ENCODE assay signal across 1 cellular context in the genomic region with DNA sequence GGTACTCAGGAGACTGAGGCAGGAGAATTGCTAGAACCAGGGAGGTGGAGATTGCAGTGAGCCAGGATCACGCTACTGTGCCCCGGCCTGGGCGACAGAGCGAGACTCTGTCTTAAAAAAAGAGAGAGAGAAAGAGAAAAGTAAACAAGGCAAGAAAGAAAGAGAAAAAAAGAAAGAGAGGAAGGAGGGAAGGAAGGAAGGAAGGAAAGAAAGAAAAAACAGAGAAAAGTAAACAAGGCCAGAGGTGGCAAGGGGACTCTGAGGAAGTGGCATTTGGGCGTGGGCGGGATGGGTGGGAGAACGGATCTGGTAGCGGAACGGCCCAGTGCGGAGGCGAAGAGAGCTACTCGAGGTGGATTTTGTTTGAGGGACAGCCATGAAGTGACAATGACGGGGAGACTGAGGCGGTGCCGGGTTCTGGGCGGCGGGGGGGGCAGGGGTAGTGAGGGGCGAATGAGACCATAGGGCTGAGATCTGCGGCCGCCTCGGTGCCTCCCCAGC.
TF ChIP-seq lines count a peak whose summit lies in the region.

No MANE protein-coding gene starts in this region.

TF ChIP-seq in K562, 482 proteins besides CTCF, POLR2A, EP300 and RAD21 (continued from another document and continues in another):
- TF ChIP-seq ZFP36 (IDR thresholded peaks at IDR 0.05; ENCODE audit: low read depth, low read length, partially characterized antibody) (no peak), SIRT6 (IDR thresholded peaks at IDR 0.05; ENCODE audit: low read depth, low read length) (no peak), SP1 (CRISPR knock-in tag; IDR thresholded peaks at IDR 0.05) (no peak), ETV1 (tag; conservative IDR thresholded peaks at IDR 0.05; ENCODE audit: low read depth) (no peak), MAFG (tag; conservative IDR thresholded peaks at IDR 0.05) (no peak), ZNF347 (CRISPR knock-in tag; IDR thresholded peaks at IDR 0.05; ENCODE audit: low read depth) (no peak), RB1 (IDR thresholded peaks at IDR 0.05; ENCODE audit: low read depth) (no peak), ZNF395 (CRISPR knock-in tag; IDR thresholded peaks at IDR 0.05) (peak; percentile 70; the same call in 1 of the 2 replicates), CHD4 (IDR thresholded peaks at IDR 0.05; ENCODE audit: insufficient read depth, insufficient replicate concordance, low read depth, low read length, poor library complexity, severe bottlenecking) (no peak), CGGBP1 (CRISPR knock-in tag; IDR thresholded peaks at IDR 0.05) (no peak), E2F1 (CRISPR knock-in tag; IDR thresholded peaks at IDR 0.05) (no peak), E2F6 (IDR thresholded peaks at IDR 0.05; ENCODE audit: borderline replicate concordance in 1 of 2, extremely low read depth in 1 of 2, insufficient read depth in 1 of 2, insufficient read length in 1 of 2, low read depth in 1 of 2, low read length in 1 of 2, poor library complexity in 1 of 2, severe bottlenecking in 1 of 2) (no peak), NCOR1 (IDR thresholded peaks at IDR 0.05) (no peak), MED1 (CRISPR knock-in tag; IDR thresholded peaks at IDR 0.05; ENCODE audit: borderline replicate concordance) (no peak), ZNF316 (IDR thresholded peaks at IDR 0.05) (peak; percentile 9; the same call in 1 of the 2 replicates), COPS2 (conservative IDR thresholded peaks at IDR 0.05) (no peak), ZNF76 (CRISPR knock-in tag; IDR thresholded peaks at IDR 0.05; ENCODE audit: borderline replicate concordance) (no peak), NR2C1 (IDR thresholded peaks at IDR 0.05) (no peak), NR2C1 (tag; IDR thresholded peaks at IDR 0.05) (no peak), ZNF184 (CRISPR knock-in tag; IDR thresholded peaks at IDR 0.05) (no peak), NR2C2 (CRISPR knock-in tag; IDR thresholded peaks at IDR 0.05) (no peak), NR2C2 (tag; IDR thresholded peaks at IDR 0.05) (no peak), DNMT1 (IDR thresholded peaks at IDR 0.05) (0 out of 2 replicates have a peak, but pooled peaks have one; percentile 64), TRIM25 (IDR thresholded peaks at IDR 0.05; ENCODE audit: borderline replicate concordance) (peak; percentile 54; the same call in 1 of the 2 replicates), ZNF253 (CRISPR knock-in tag; conservative IDR thresholded peaks at IDR 0.05) (no peak), ARID1B (IDR thresholded peaks at IDR 0.05) (no peak), SREBF2 (CRISPR knock-in tag; IDR thresholded peaks at IDR 0.05) (no peak), NFRKB (IDR thresholded peaks at IDR 0.05; ENCODE audit: low read depth) (peak; percentile 67; the same call in 1 of the 2 replicates)
- TF ChIP-seq, protein P1, sequence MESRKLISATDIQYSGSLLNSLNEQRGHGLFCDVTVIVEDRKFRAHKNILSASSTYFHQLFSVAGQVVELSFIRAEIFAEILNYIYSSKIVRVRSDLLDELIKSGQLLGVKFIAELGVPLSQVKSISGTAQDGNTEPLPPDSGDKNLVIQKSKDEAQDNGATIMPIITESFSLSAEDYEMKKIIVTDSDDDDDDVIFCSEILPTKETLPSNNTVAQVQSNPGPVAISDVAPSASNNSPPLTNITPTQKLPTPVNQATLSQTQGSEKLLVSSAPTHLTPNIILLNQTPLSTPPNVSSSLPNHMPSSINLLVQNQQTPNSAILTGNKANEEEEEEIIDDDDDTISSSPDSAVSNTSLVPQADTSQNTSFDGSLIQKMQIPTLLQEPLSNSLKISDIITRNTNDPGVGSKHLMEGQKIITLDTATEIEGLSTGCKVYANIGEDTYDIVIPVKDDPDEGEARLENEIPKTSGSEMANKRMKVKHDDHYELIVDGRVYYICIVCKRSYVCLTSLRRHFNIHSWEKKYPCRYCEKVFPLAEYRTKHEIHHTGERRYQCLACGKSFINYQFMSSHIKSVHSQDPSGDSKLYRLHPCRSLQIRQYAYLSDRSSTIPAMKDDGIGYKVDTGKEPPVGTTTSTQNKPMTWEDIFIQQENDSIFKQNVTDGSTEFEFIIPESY (CRISPR knock-in tag; IDR thresholded peaks at IDR 0.05) = no peak
- TF ChIP-seq, protein P2, sequence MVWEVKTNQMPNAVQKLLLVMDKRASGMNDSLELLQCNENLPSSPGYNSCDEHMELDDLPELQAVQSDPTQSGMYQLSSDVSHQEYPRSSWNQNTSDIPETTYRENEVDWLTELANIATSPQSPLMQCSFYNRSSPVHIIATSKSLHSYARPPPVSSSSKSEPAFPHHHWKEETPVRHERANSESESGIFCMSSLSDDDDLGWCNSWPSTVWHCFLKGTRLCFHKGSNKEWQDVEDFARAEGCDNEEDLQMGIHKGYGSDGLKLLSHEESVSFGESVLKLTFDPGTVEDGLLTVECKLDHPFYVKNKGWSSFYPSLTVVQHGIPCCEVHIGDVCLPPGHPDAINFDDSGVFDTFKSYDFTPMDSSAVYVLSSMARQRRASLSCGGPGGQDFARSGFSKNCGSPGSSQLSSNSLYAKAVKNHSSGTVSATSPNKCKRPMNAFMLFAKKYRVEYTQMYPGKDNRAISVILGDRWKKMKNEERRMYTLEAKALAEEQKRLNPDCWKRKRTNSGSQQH (CRISPR knock-in tag; IDR thresholded peaks at IDR 0.05) = 0 out of 2 replicates have a peak, but pooled peaks have one; percentile 50
- TF ChIP-seq, protein P3, sequence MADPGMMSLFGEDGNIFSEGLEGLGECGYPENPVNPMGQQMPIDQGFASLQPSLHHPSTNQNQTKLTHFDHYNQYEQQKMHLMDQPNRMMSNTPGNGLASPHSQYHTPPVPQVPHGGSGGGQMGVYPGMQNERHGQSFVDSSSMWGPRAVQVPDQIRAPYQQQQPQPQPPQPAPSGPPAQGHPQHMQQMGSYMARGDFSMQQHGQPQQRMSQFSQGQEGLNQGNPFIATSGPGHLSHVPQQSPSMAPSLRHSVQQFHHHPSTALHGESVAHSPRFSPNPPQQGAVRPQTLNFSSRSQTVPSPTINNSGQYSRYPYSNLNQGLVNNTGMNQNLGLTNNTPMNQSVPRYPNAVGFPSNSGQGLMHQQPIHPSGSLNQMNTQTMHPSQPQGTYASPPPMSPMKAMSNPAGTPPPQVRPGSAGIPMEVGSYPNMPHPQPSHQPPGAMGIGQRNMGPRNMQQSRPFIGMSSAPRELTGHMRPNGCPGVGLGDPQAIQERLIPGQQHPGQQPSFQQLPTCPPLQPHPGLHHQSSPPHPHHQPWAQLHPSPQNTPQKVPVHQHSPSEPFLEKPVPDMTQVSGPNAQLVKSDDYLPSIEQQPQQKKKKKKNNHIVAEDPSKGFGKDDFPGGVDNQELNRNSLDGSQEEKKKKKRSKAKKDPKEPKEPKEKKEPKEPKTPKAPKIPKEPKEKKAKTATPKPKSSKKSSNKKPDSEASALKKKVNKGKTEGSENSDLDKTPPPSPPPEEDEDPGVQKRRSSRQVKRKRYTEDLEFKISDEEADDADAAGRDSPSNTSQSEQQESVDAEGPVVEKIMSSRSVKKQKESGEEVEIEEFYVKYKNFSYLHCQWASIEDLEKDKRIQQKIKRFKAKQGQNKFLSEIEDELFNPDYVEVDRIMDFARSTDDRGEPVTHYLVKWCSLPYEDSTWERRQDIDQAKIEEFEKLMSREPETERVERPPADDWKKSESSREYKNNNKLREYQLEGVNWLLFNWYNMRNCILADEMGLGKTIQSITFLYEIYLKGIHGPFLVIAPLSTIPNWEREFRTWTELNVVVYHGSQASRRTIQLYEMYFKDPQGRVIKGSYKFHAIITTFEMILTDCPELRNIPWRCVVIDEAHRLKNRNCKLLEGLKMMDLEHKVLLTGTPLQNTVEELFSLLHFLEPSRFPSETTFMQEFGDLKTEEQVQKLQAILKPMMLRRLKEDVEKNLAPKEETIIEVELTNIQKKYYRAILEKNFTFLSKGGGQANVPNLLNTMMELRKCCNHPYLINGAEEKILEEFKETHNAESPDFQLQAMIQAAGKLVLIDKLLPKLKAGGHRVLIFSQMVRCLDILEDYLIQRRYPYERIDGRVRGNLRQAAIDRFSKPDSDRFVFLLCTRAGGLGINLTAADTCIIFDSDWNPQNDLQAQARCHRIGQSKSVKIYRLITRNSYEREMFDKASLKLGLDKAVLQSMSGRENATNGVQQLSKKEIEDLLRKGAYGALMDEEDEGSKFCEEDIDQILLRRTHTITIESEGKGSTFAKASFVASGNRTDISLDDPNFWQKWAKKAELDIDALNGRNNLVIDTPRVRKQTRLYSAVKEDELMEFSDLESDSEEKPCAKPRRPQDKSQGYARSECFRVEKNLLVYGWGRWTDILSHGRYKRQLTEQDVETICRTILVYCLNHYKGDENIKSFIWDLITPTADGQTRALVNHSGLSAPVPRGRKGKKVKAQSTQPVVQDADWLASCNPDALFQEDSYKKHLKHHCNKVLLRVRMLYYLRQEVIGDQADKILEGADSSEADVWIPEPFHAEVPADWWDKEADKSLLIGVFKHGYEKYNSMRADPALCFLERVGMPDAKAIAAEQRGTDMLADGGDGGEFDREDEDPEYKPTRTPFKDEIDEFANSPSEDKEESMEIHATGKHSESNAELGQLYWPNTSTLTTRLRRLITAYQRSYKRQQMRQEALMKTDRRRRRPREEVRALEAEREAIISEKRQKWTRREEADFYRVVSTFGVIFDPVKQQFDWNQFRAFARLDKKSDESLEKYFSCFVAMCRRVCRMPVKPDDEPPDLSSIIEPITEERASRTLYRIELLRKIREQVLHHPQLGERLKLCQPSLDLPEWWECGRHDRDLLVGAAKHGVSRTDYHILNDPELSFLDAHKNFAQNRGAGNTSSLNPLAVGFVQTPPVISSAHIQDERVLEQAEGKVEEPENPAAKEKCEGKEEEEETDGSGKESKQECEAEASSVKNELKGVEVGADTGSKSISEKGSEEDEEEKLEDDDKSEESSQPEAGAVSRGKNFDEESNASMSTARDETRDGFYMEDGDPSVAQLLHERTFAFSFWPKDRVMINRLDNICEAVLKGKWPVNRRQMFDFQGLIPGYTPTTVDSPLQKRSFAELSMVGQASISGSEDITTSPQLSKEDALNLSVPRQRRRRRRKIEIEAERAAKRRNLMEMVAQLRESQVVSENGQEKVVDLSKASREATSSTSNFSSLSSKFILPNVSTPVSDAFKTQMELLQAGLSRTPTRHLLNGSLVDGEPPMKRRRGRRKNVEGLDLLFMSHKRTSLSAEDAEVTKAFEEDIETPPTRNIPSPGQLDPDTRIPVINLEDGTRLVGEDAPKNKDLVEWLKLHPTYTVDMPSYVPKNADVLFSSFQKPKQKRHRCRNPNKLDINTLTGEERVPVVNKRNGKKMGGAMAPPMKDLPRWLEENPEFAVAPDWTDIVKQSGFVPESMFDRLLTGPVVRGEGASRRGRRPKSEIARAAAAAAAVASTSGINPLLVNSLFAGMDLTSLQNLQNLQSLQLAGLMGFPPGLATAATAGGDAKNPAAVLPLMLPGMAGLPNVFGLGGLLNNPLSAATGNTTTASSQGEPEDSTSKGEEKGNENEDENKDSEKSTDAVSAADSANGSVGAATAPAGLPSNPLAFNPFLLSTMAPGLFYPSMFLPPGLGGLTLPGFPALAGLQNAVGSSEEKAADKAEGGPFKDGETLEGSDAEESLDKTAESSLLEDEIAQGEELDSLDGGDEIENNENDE (IDR thresholded peaks at IDR 0.05; ENCODE audit: low read depth, low read length) = no peak
- TF ChIP-seq, protein P4, sequence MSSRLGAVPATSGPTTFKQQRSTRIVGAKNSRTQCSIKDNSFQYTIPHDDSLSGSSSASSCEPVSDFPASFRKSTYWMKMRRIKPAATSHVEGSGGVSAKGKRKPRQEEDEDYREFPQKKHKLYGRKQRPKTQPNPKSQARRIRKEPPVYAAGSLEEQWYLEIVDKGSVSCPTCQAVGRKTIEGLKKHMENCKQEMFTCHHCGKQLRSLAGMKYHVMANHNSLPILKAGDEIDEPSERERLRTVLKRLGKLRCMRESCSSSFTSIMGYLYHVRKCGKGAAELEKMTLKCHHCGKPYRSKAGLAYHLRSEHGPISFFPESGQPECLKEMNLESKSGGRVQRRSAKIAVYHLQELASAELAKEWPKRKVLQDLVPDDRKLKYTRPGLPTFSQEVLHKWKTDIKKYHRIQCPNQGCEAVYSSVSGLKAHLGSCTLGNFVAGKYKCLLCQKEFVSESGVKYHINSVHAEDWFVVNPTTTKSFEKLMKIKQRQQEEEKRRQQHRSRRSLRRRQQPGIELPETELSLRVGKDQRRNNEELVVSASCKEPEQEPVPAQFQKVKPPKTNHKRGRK (tag; IDR thresholded peaks at IDR 0.05) = peak; percentile 94
